ENCODE assay signal across 17 cellular contexts in the genomic region with DNA sequence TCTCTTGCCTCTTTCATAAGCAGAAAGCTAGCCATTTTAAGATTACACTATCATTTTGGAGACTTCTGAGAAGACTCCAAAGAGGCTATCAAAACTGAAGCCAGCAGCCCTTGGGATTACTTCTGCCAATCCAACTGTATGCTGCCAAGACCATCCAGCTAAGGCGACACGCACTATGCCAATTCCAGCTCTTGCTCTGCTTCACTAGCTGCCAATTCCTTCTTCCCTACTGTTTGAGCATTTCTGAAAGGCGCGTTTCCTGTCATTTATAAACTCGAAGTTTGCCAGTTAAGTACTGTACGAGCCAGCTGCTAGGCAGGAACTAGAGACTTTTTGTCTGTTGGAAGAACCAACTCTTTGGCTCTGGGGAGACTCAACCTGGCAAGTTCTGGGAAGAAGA. TPM values are rescaled to one million over a fixed set of nuclear protein-coding genes. Genes with fewer than 3 reads are reported as not detected.
DNase-seq lines count a peak whose midpoint lies in the region; ATAC-seq, FAIRE-seq and TF ChIP-seq lines count a peak whose summit lies in the region.
"Had no signal": no experiment of that assay in that cellular context is flagged by ENCODE, and none has a peak within 500 bp of the region (broad histone marks: within the 10 kb centered on the region; RNA-seq: fewer than 3 reads in every experiment).

No MANE protein-coding gene starts in this region.

- ATAC-seq in left lung: no peak
- ATAC-seq in natural killer cell treated with Interleukin-12 subunit alpha and Interleukin-12 subunit beta and Interleukin-15 and Interleukin-18, amount 100 ng/mL, for 72 hours: no peak
- ATAC-seq: activated CD4-positive, CD25-positive, alpha-beta regulatory T cell treated with anti-CD3 and anti-CD28 coated beads, Interleukin-2, amount 50 U/mL, for 24 hours; activated CD8-positive, alpha-beta memory T cell treated with anti-CD3 and anti-CD28 coated beads, Interleukin-2, amount 10 ng/mL, durations not matched to agents 7 days and 5 days; stimulated activated naive CD8-positive, alpha-beta T cell treated with anti-CD3 and anti-CD28 coated beads, Interleukin-15, Interleukin-2, amounts not matched to agents 100 U/mL and 50 U/mL, for 24 hours had no signal

- DNase-seq in AG04450 (ENCODE audit: low read depth, low spot score) (no peak), HK-2 (ENCODE audit: unreplicated experiment) (peak; percentile 11), astrocyte (ENCODE audit: low read depth) (no peak), left lung (no peak), NCI-H146 (lab: John Stamatoyannopoulos, UW) (no peak), putamen (ENCODE audit: low spot score) (no peak)
- DNase-seq in natural killer cell treated with Interleukin-12 subunit alpha and Interleukin-12 subunit beta and Interleukin-15 and Interleukin-18, amount 100 ng/mL, for 72 hours (ENCODE audit: low spot score): no peak
- no peak for DNase-seq in activated naive CD4-positive, alpha-beta T cell treated with anti-CD3 and anti-CD28 coated beads, Interleukin-2, amount 10 ng/mL, durations not matched to agents 7 days and 5 days
- DNase-seq: activated CD8-positive, alpha-beta memory T cell treated with anti-CD3 and anti-CD28 coated beads, Interleukin-2, amount 10 ng/mL, durations not matched to agents 7 days and 5 days; activated gamma-delta T cell treated with Interleukin-2 at 50 U/mL for 16 hours; dorsolateral prefrontal cortex; Kasumi-1; NCI-H1930; NCI-H526 treated with DMSO at 0.1 percent for 48 hours; stimulated activated naive CD8-positive, alpha-beta T cell treated with anti-CD3 and anti-CD28 coated beads, Interleukin-15, Interleukin-2, amounts not matched to agents 100 U/mL and 50 U/mL, for 24 hours; T-helper 2 cell had no signal

- H3K9me3 Mint-ChIP-seq in astrocyte (ENCODE audit: unreplicated experiment): no peaks in the 10 kb centered on the region
- no peaks in the 10 kb centered on the region for H3K9me3 Mint-ChIP-seq in natural killer cell treated with Interleukin-12 subunit alpha and Interleukin-12 subunit beta and Interleukin-15 and Interleukin-18, amount 100 ng/mL, for 72 hours
- no peaks in the 10 kb centered on the region for H3K9me3 Mint-ChIP-seq in activated naive CD4-positive, alpha-beta T cell treated with anti-CD3 and anti-CD28 coated beads, Interleukin-2, amount 10 ng/mL, durations not matched to agents 7 days and 5 days

- peak overlapping the region; percentile 40 for H3K27ac ChIP-seq in AG04450 (ENCODE audit: low read depth, low read length)
- peak overlapping the region; percentile 55 for H3K27ac ChIP-seq in astrocyte (ENCODE audit: low read depth, low read length)
- peak overlapping the region; percentile 17 to 26 for H3K27ac ChIP-seq in left lung
- H3K27ac ChIP-seq: dorsolateral prefrontal cortex had no signal

- peaks cover 31% of the 10 kb centered on the region for H3K36me3 Mint-ChIP-seq in astrocyte (ENCODE audit: low read depth, unreplicated experiment)
- no peaks in the 10 kb centered on the region for H3K36me3 Mint-ChIP-seq in natural killer cell treated with Interleukin-12 subunit alpha and Interleukin-12 subunit beta and Interleukin-15 and Interleukin-18, amount 100 ng/mL, for 72 hours
- H3K36me3 Mint-ChIP-seq in activated naive CD4-positive, alpha-beta T cell treated with anti-CD3 and anti-CD28 coated beads, Interleukin-2, amount 10 ng/mL, durations not matched to agents 7 days and 5 days: no peaks in the 10 kb centered on the region
- H3K36me3 Mint-ChIP-seq: activated CD8-positive, alpha-beta memory T cell treated with anti-CD3 and anti-CD28 coated beads, Interleukin-2, amount 10 ng/mL, durations not matched to agents 7 days and 5 days had no signal

- CTCF ChIA-PET in AG04450 (lab: Charles Lee): interaction anchor here (0.9 kb wide), 1 partner anchor 22 kb away, joined by 5 read pairs; no protein-coding TSS in a partner anchor
- CTCF ChIA-PET in activated naive CD4-positive, alpha-beta T cell treated with anti-CD3 and anti-CD28 coated beads, Interleukin-2, amount 10 ng/mL, durations not matched to agents 7 days and 5 days (lab: Charles Lee): no interaction called here

- intact Hi-C loops in left lung (cut with DNase I): no loop called here

- no peak overlapping the region for H3K4me3 Mint-ChIP-seq in astrocyte (ENCODE audit: unreplicated experiment)
- H3K4me3 Mint-ChIP-seq in natural killer cell treated with Interleukin-12 subunit alpha and Interleukin-12 subunit beta and Interleukin-15 and Interleukin-18, amount 100 ng/mL, for 72 hours: no peak overlapping the region
- no peak overlapping the region for H3K4me3 Mint-ChIP-seq in activated naive CD4-positive, alpha-beta T cell treated with anti-CD3 and anti-CD28 coated beads, Interleukin-2, amount 10 ng/mL, durations not matched to agents 7 days and 5 days
- H3K4me3 Mint-ChIP-seq: activated CD8-positive, alpha-beta memory T cell treated with anti-CD3 and anti-CD28 coated beads, Interleukin-2, amount 10 ng/mL, durations not matched to agents 7 days and 5 days had no signal

- H3K27me3 Mint-ChIP-seq in astrocyte (ENCODE audit: low read depth, unreplicated experiment): no peaks in the 10 kb centered on the region
- H3K27me3 Mint-ChIP-seq in natural killer cell treated with Interleukin-12 subunit alpha and Interleukin-12 subunit beta and Interleukin-15 and Interleukin-18, amount 100 ng/mL, for 72 hours: peaks cover 16 to 27% of the 10 kb centered on the region in 2 donors
- H3K27me3 Mint-ChIP-seq in activated naive CD4-positive, alpha-beta T cell treated with anti-CD3 and anti-CD28 coated beads, Interleukin-2, amount 10 ng/mL, durations not matched to agents 7 days and 5 days: peaks cover 40% of the 10 kb centered on the region

- H4K20me1 ChIP-seq in astrocyte (ENCODE audit: insufficient read depth, low read length): no peaks in the 10 kb centered on the region

- no peak overlapping the region for H3K4me3 ChIP-seq in AG04450 (ENCODE audit: low read depth, low read length)
- H3K4me3 ChIP-seq in astrocyte (ENCODE audit: insufficient read depth, low read depth, low read length): no peak overlapping the region
- no peak overlapping the region for H3K4me3 ChIP-seq in left lung
- H3K4me3 ChIP-seq: dorsolateral prefrontal cortex had no signal

- H3K27me3 ChIP-seq in AG04450 (ENCODE audit: control insufficient read depth, insufficient read depth, low read length) (no peaks in the 10 kb centered on the region), astrocyte (ENCODE audit: insufficient read depth, low read length) (no peaks in the 10 kb centered on the region), left lung (no peaks in the 10 kb centered on the region)

- H3K9me3 ChIP-seq in AG04450 (ENCODE audit: control insufficient read depth, insufficient read depth, low read length) (peaks cover 6% of the 10 kb centered on the region; the same call in 1 of the 2 replicates), astrocyte (ENCODE audit: insufficient read depth, low read depth, low read length) (peaks cover 4% of the 10 kb centered on the region), left lung (no peaks in the 10 kb centered on the region)

- H3K79me2 ChIP-seq in astrocyte (ENCODE audit: insufficient read depth, low read length): peaks cover 33% of the 10 kb centered on the region

- H2AFZ ChIP-seq in astrocyte (ENCODE audit: low read depth, low read length): no peak overlapping the region

- H3K4me1 ChIP-seq in astrocyte (ENCODE audit: insufficient read depth, low read length): peaks cover 44% of the 10 kb centered on the region
- H3K4me1 ChIP-seq in left lung: peaks cover 25 to 29% of the 10 kb centered on the region in 2 donors

- peak overlapping the region; percentile 93 for H3K27ac Mint-ChIP-seq in astrocyte (ENCODE audit: unreplicated experiment)
- no peak overlapping the region for H3K27ac Mint-ChIP-seq in natural killer cell treated with Interleukin-12 subunit alpha and Interleukin-12 subunit beta and Interleukin-15 and Interleukin-18, amount 100 ng/mL, for 72 hours
- no peak overlapping the region for H3K27ac Mint-ChIP-seq in activated naive CD4-positive, alpha-beta T cell treated with anti-CD3 and anti-CD28 coated beads, Interleukin-2, amount 10 ng/mL, durations not matched to agents 7 days and 5 days
- H3K27ac Mint-ChIP-seq: activated CD8-positive, alpha-beta memory T cell treated with anti-CD3 and anti-CD28 coated beads, Interleukin-2, amount 10 ng/mL, durations not matched to agents 7 days and 5 days had no signal

- H3K9ac ChIP-seq in astrocyte (ENCODE audit: low read length): peak overlapping the region; percentile 3

- no peak for TF ChIP-seq CTCF in AG04450 (IDR thresholded peaks at IDR 0.05; ENCODE audit: low read depth, low read length)
- TF ChIP-seq CTCF in astrocyte (IDR thresholded peaks at IDR 0.05; ENCODE audit: insufficient read depth, low read depth, low read length): no peak
- no peak for TF ChIP-seq CTCF in left lung (IDR thresholded peaks at IDR 0.05)

- no peak for FAIRE-seq in astrocyte (lab: Jason Lieb, UNC)

- POLR2A ChIA-PET in AG04450 (lab: Yijun Ruan, JAX): interaction anchor here (0.9 to 2.1 kb wide), 2 partner anchors 8 to 12 kb away, joined by 3 to 8 read pairs; no protein-coding TSS in a partner anchor

- H3K4me1 Mint-ChIP-seq in astrocyte (ENCODE audit: low read depth, unreplicated experiment): peaks cover 39% of the 10 kb centered on the region
- H3K4me1 Mint-ChIP-seq in natural killer cell treated with Interleukin-12 subunit alpha and Interleukin-12 subunit beta and Interleukin-15 and Interleukin-18, amount 100 ng/mL, for 72 hours (ENCODE audit: low read depth in 2 of 2): no peaks in the 10 kb centered on the region
- H3K4me1 Mint-ChIP-seq in activated naive CD4-positive, alpha-beta T cell treated with anti-CD3 and anti-CD28 coated beads, Interleukin-2, amount 10 ng/mL, durations not matched to agents 7 days and 5 days: no peaks in the 10 kb centered on the region
- H3K4me1 Mint-ChIP-seq: activated CD8-positive, alpha-beta memory T cell treated with anti-CD3 and anti-CD28 coated beads, Interleukin-2, amount 10 ng/mL, durations not matched to agents 7 days and 5 days had no signal

- peak overlapping the region; percentile 72 for H3K4me2 ChIP-seq in astrocyte (ENCODE audit: low read length)

- H3K36me3 ChIP-seq in astrocyte (ENCODE audit: insufficient read depth, low read length) (peaks cover 31% of the 10 kb centered on the region), left lung (no peaks in the 10 kb centered on the region)

RNA-seq across cellular contexts. Expression of a gene that starts 36.5 kb away (rescaled TPM):
- 66.8 and 82.2 TPM in 2 replicates for polyA plus RNA-seq in AG04450 (2011; rRNA removed)
- 21.3 and 40.9 TPM in 2 replicates for polyA minus RNA-seq in AG04450 (2011; rRNA and poly(A)+ RNA removed)
- 55.9 and 62.3 TPM in 2 replicates for total RNA-seq in astrocyte
- 10 to 100 TPM; 47.4 to 47.7 TPM for total RNA-seq in left lung
- 10 to 100 TPM; 43.0 to 60.4 TPM for total RNA-seq in natural killer cell treated with Interleukin-12 subunit alpha and Interleukin-12 subunit beta and Interleukin-15 and Interleukin-18, amount 100 ng/mL, for 72 hours
